Comparison of ENCODE assay signal across 8 cellular contexts in the genomic region with DNA sequence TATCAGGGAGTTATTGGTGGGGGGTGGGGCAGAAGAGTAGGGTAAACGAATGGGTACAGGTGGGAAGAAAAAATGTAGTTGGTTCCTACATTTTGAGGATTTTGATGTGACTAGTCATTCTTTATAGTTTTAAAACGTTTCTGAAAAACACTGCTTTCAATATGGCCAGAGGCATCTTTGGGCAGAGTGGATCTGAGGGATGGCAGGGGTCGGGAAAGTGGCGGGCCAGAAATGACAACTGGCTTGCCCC. TPM values are rescaled to one million over a fixed set of nuclear protein-coding genes. Genes with fewer than 3 reads are reported as not detected.
DNase-seq lines count a peak whose midpoint lies in the region; ATAC-seq and TF ChIP-seq lines count a peak whose summit lies in the region.

No MANE protein-coding gene starts in this region.

- DNase-seq in CD8-positive, alpha-beta memory T cell: no peak
- DNase-seq in osteoblast (ENCODE audit: insufficient read length, low spot score, missing footprints): no peak
- no peak for DNase-seq in hepatic stellate cell (ENCODE audit: low spot score)
- no peak for DNase-seq in ecto neural progenitor cell (ENCODE audit: low spot score)

- H4K20me1 ChIP-seq in OCI-LY1 (ENCODE audit: insufficient read depth, low read length): no peaks in the 10 kb centered on the region
- H4K20me1 ChIP-seq in osteoblast (ENCODE audit: insufficient read depth, low read length): no peaks in the 10 kb centered on the region

- H3F3A ChIP-seq in OCI-LY1 (ENCODE audit: insufficient read depth, low read length): no peaks in the 10 kb centered on the region

- H3K79me2 ChIP-seq in OCI-LY1 (ENCODE audit: insufficient read depth, low read length): no peaks in the 10 kb centered on the region
- H3K79me2 ChIP-seq in osteoblast (ENCODE audit: insufficient read depth, low read length): no peaks in the 10 kb centered on the region

- no peak for ATAC-seq in GM19328 (IDR thresholded peaks at IDR 0.05; ENCODE audit: unreplicated experiment)
- no peak for ATAC-seq in HG03108 (IDR thresholded peaks at IDR 0.05; ENCODE audit: unreplicated experiment)

- H3K4me3 ChIP-seq in CD8-positive, alpha-beta memory T cell (ENCODE audit: low read length): peak overlapping the region; percentile 93
- peak overlapping the region; percentile 83 for H3K4me3 ChIP-seq in OCI-LY1 (ENCODE audit: low read depth, low read length, poor library complexity, severe bottlenecking)
- peak overlapping the region; percentile 71 for H3K4me3 ChIP-seq in endocrine pancreas (ENCODE audit: control insufficient read depth, insufficient read depth, low read length)
- peak overlapping the region; percentile 84 for H3K4me3 ChIP-seq in osteoblast (ENCODE audit: insufficient read depth, low read length)

- no peak overlapping the region for H2AFZ ChIP-seq in OCI-LY1 (ENCODE audit: low read length)
- peak overlapping the region; percentile 99 for H2AFZ ChIP-seq in osteoblast (ENCODE audit: low read length)

- TF ChIP-seq CTCF in OCI-LY1 (IDR thresholded peaks at IDR 0.05; ENCODE audit: low read length) (no peak), osteoblast (IDR thresholded peaks at IDR 0.05; ENCODE audit: extremely low read depth, low read depth, low read length) (no peak)

- peaks cover 0 to 7% (median 0%) of the 10 kb centered on the region in 3 donors for H3K36me3 Mint-ChIP-seq in CD8-positive, alpha-beta memory T cell

- H3K9ac ChIP-seq in OCI-LY1 (ENCODE audit: low read length): peak overlapping the region; percentile 72
- H3K9ac ChIP-seq in endocrine pancreas (ENCODE audit: control insufficient read depth, insufficient read depth, low read length): peak overlapping the region; percentile 2

- POLR2A ChIA-PET in CD8-positive, alpha-beta memory T cell (lab: Charles Lee): interaction anchor here (1.0 to 1.4 kb wide), 2 partner anchors 95 to 169 kb away, joined by 3 to 4 read pairs; partner anchors contain the start of genes EEF1AKMT3 and METTL1

- peak overlapping the region; percentile 94 to 99 (median 97) for H3K4me3 Mint-ChIP-seq in CD8-positive, alpha-beta memory T cell

- peaks cover 37 to 53% (median 49%) of the 10 kb centered on the region in 3 donors for H3K4me1 Mint-ChIP-seq in CD8-positive, alpha-beta memory T cell

- H3K4me1 ChIP-seq in CD8-positive, alpha-beta memory T cell (ENCODE audit: insufficient read depth, low read length): peaks cover 25% of the 10 kb centered on the region
- H3K4me1 ChIP-seq in OCI-LY1 (ENCODE audit: insufficient read depth, low read length, severe bottlenecking) (peaks cover 43% of the 10 kb centered on the region), endocrine pancreas (ENCODE audit: control insufficient read depth, insufficient read depth, low read length) (peaks cover 5% of the 10 kb centered on the region), osteoblast (ENCODE audit: insufficient read depth, low read length) (peaks cover 10% of the 10 kb centered on the region)

- no peaks in the 10 kb centered on the region for H3K36me3 ChIP-seq in CD8-positive, alpha-beta memory T cell (ENCODE audit: insufficient read depth, low read length)
- H3K36me3 ChIP-seq in OCI-LY1 (ENCODE audit: insufficient read depth, low read length) (no peaks in the 10 kb centered on the region; the same call in 1 of the 2 replicates), endocrine pancreas (ENCODE audit: control insufficient read depth, insufficient read depth, low read length) (no peaks in the 10 kb centered on the region), osteoblast (ENCODE audit: insufficient read depth, low read length) (no peaks in the 10 kb centered on the region)

- no peaks in the 10 kb centered on the region for H3K9me2 ChIP-seq in OCI-LY1 (ENCODE audit: low read depth, low read length)

- H3K9me3 Mint-ChIP-seq in CD8-positive, alpha-beta memory T cell: no peaks in the 10 kb centered on the region

- H3K9me3 ChIP-seq in CD8-positive, alpha-beta memory T cell (ENCODE audit: low read length): no peaks in the 10 kb centered on the region
- H3K9me3 ChIP-seq in OCI-LY1 (ENCODE audit: low read length) (no peaks in the 10 kb centered on the region), endocrine pancreas (ENCODE audit: control insufficient read depth, low read length) (no peaks in the 10 kb centered on the region), osteoblast (ENCODE audit: low read depth, low read length) (no peaks in the 10 kb centered on the region)

- H3K27ac Mint-ChIP-seq in CD8-positive, alpha-beta memory T cell: peak overlapping the region; percentile 97 to 100 (median 99)

- peak overlapping the region; percentile 88 for H3K27ac ChIP-seq in CD8-positive, alpha-beta memory T cell (ENCODE audit: low read depth, low read length)
- H3K27ac ChIP-seq in OCI-LY1 (ENCODE audit: low read depth, low read length, poor library complexity, severe bottlenecking) (peak overlapping the region; percentile 87), osteoblast (ENCODE audit: low read depth, low read length) (peak overlapping the region; percentile 68)

- H3K27me3 ChIP-seq in CD8-positive, alpha-beta memory T cell (ENCODE audit: insufficient read depth, low read length, poor library complexity, severe bottlenecking): no peaks in the 10 kb centered on the region
- H3K27me3 ChIP-seq in OCI-LY1 (ENCODE audit: insufficient read depth, low read length): no peaks in the 10 kb centered on the region
- no peaks in the 10 kb centered on the region for H3K27me3 ChIP-seq in endocrine pancreas (ENCODE audit: control insufficient read depth, insufficient read depth, low read length)
- H3K27me3 ChIP-seq in osteoblast (ENCODE audit: insufficient read depth, low read length): peaks cover 4% of the 10 kb centered on the region

- CTCF ChIA-PET in CD8-positive, alpha-beta memory T cell (lab: Charles Lee): interaction anchor here (0.6 to 1.6 kb wide), 2 partner anchors 36 to 248 kb away, joined by 3 to 4 read pairs; no protein-coding TSS in a partner anchor

- H3K27me3 Mint-ChIP-seq in CD8-positive, alpha-beta memory T cell: peaks cover 0 to 4% of the 10 kb centered on the region in 2 donors

- H3K4me2 ChIP-seq in OCI-LY1 (ENCODE audit: low read length) (peak overlapping the region; percentile 90), osteoblast (ENCODE audit: insufficient read depth, low read length) (peak overlapping the region; percentile 94)

RNA-seq across cellular contexts. Expression of gene ATP23, which starts 0.5 kb away (rescaled TPM):
- 10 to 100 TPM; 10.1 to 11.8 TPM for total RNA-seq in CD8-positive, alpha-beta memory T cell
- 22.0 TPM for polyA plus RNA-seq in CD8-positive, alpha-beta memory T cell
- total RNA-seq in osteoblast: 5.1 and 6.2 TPM in 2 replicates
